1 cellular context compared by ENCODE assay signal in the genomic region with DNA sequence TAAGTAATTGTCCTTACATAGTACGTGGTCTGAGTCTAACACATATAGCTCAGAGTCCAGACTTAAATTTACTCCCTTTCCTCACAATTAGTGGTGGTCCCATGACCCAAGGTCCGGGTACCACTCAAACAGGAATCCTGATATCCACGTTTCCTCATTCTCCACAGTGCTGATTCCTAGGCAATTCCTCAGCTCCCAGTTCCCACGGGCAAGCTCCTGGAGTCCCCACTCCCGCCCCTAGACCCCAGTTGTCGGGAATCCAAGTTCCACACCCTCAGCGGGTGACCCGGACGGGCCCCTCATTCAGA.
A peak's percentile ranks its signal among the peaks of the same experiment; 100 is the strongest.
TF ChIP-seq lines count a peak whose summit lies in the region.

No MANE protein-coding gene starts in this region.

TF ChIP-seq in HepG2, 621 proteins besides CTCF, POLR2A, EP300 and RAD21 (continued from another document):
- TF ChIP-seq, protein P1, sequence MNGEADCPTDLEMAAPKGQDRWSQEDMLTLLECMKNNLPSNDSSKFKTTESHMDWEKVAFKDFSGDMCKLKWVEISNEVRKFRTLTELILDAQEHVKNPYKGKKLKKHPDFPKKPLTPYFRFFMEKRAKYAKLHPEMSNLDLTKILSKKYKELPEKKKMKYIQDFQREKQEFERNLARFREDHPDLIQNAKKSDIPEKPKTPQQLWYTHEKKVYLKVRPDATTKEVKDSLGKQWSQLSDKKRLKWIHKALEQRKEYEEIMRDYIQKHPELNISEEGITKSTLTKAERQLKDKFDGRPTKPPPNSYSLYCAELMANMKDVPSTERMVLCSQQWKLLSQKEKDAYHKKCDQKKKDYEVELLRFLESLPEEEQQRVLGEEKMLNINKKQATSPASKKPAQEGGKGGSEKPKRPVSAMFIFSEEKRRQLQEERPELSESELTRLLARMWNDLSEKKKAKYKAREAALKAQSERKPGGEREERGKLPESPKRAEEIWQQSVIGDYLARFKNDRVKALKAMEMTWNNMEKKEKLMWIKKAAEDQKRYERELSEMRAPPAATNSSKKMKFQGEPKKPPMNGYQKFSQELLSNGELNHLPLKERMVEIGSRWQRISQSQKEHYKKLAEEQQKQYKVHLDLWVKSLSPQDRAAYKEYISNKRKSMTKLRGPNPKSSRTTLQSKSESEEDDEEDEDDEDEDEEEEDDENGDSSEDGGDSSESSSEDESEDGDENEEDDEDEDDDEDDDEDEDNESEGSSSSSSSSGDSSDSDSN (CRISPR knock-in tag; IDR thresholded peaks at IDR 0.05) = no peak
- TF ChIP-seq, protein P2, sequence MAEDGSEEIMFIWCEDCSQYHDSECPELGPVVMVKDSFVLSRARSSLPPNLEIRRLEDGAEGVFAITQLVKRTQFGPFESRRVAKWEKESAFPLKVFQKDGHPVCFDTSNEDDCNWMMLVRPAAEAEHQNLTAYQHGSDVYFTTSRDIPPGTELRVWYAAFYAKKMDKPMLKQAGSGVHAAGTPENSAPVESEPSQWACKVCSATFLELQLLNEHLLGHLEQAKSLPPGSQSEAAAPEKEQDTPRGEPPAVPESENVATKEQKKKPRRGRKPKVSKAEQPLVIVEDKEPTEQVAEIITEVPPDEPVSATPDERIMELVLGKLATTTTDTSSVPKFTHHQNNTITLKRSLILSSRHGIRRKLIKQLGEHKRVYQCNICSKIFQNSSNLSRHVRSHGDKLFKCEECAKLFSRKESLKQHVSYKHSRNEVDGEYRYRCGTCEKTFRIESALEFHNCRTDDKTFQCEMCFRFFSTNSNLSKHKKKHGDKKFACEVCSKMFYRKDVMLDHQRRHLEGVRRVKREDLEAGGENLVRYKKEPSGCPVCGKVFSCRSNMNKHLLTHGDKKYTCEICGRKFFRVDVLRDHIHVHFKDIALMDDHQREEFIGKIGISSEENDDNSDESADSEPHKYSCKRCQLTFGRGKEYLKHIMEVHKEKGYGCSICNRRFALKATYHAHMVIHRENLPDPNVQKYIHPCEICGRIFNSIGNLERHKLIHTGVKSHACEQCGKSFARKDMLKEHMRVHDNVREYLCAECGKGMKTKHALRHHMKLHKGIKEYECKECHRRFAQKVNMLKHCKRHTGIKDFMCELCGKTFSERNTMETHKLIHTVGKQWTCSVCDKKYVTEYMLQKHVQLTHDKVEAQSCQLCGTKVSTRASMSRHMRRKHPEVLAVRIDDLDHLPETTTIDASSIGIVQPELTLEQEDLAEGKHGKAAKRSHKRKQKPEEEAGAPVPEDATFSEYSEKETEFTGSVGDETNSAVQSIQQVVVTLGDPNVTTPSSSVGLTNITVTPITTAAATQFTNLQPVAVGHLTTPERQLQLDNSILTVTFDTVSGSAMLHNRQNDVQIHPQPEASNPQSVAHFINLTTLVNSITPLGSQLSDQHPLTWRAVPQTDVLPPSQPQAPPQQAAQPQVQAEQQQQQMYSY (CRISPR knock-in tag; IDR thresholded peaks at IDR 0.05) = peak; percentile 43; the same call in 1 of the 2 replicates
- TF ChIP-seq, protein P3, sequence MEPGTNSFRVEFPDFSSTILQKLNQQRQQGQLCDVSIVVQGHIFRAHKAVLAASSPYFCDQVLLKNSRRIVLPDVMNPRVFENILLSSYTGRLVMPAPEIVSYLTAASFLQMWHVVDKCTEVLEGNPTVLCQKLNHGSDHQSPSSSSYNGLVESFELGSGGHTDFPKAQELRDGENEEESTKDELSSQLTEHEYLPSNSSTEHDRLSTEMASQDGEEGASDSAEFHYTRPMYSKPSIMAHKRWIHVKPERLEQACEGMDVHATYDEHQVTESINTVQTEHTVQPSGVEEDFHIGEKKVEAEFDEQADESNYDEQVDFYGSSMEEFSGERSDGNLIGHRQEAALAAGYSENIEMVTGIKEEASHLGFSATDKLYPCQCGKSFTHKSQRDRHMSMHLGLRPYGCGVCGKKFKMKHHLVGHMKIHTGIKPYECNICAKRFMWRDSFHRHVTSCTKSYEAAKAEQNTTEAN (CRISPR knock-in tag; conservative IDR thresholded peaks at IDR 0.05) = 0 out of 2 replicates have a peak, but pooled peaks have one; percentile 7
- 0 out of 2 replicates have a peak, but pooled peaks have one; percentile 20 for TF ChIP-seq REL (CRISPR knock-in tag; conservative IDR thresholded peaks at IDR 0.05)
- TF ChIP-seq, protein P4, sequence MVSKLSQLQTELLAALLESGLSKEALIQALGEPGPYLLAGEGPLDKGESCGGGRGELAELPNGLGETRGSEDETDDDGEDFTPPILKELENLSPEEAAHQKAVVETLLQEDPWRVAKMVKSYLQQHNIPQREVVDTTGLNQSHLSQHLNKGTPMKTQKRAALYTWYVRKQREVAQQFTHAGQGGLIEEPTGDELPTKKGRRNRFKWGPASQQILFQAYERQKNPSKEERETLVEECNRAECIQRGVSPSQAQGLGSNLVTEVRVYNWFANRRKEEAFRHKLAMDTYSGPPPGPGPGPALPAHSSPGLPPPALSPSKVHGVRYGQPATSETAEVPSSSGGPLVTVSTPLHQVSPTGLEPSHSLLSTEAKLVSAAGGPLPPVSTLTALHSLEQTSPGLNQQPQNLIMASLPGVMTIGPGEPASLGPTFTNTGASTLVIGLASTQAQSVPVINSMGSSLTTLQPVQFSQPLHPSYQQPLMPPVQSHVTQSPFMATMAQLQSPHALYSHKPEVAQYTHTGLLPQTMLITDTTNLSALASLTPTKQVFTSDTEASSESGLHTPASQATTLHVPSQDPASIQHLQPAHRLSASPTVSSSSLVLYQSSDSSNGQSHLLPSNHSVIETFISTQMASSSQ (IDR thresholded peaks at IDR 0.05; ENCODE audit: low read depth) = no peak
- TF ChIP-seq, protein P4 (CRISPR knock-in tag; IDR thresholded peaks at IDR 0.05; ENCODE audit: borderline replicate concordance) = no peak
- no peak for TF ChIP-seq ATF1 (CRISPR knock-in tag; IDR thresholded peaks at IDR 0.05)
- TF ChIP-seq TMF1 (CRISPR knock-in tag; IDR thresholded peaks at IDR 0.05; ENCODE audit: low read depth) = 0 out of 2 replicates have a peak, but pooled peaks have one; percentile 9
- no peak for TF ChIP-seq SP2 (CRISPR knock-in tag; IDR thresholded peaks at IDR 0.05)
- TF ChIP-seq, protein P5, sequence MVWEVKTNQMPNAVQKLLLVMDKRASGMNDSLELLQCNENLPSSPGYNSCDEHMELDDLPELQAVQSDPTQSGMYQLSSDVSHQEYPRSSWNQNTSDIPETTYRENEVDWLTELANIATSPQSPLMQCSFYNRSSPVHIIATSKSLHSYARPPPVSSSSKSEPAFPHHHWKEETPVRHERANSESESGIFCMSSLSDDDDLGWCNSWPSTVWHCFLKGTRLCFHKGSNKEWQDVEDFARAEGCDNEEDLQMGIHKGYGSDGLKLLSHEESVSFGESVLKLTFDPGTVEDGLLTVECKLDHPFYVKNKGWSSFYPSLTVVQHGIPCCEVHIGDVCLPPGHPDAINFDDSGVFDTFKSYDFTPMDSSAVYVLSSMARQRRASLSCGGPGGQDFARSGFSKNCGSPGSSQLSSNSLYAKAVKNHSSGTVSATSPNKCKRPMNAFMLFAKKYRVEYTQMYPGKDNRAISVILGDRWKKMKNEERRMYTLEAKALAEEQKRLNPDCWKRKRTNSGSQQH (CRISPR knock-in tag; IDR thresholded peaks at IDR 0.05; ENCODE audit: low read depth) = peak; percentile 85; the same call in 1 of the 2 replicates
- TF ChIP-seq SIN3B (IDR thresholded peaks at IDR 0.05; ENCODE audit: low read length) = no peak
- TF ChIP-seq ZNF263 (CRISPR knock-in tag; IDR thresholded peaks at IDR 0.05) = no peak
- TF ChIP-seq PCBP1 (IDR thresholded peaks at IDR 0.05; ENCODE audit: borderline replicate concordance, low read depth, low read length) = no peak
- TF ChIP-seq, protein P6, sequence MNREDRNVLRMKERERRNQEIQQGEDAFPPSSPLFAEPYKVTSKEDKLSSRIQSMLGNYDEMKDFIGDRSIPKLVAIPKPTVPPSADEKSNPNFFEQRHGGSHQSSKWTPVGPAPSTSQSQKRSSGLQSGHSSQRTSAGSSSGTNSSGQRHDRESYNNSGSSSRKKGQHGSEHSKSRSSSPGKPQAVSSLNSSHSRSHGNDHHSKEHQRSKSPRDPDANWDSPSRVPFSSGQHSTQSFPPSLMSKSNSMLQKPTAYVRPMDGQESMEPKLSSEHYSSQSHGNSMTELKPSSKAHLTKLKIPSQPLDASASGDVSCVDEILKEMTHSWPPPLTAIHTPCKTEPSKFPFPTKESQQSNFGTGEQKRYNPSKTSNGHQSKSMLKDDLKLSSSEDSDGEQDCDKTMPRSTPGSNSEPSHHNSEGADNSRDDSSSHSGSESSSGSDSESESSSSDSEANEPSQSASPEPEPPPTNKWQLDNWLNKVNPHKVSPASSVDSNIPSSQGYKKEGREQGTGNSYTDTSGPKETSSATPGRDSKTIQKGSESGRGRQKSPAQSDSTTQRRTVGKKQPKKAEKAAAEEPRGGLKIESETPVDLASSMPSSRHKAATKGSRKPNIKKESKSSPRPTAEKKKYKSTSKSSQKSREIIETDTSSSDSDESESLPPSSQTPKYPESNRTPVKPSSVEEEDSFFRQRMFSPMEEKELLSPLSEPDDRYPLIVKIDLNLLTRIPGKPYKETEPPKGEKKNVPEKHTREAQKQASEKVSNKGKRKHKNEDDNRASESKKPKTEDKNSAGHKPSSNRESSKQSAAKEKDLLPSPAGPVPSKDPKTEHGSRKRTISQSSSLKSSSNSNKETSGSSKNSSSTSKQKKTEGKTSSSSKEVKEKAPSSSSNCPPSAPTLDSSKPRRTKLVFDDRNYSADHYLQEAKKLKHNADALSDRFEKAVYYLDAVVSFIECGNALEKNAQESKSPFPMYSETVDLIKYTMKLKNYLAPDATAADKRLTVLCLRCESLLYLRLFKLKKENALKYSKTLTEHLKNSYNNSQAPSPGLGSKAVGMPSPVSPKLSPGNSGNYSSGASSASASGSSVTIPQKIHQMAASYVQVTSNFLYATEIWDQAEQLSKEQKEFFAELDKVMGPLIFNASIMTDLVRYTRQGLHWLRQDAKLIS (CRISPR knock-in tag; IDR thresholded peaks at IDR 0.05) = no peak
- TF ChIP-seq ZSCAN12 (CRISPR knock-in tag; IDR thresholded peaks at IDR 0.05) = no peak
- TF ChIP-seq ZNF563 (CRISPR knock-in tag; IDR thresholded peaks at IDR 0.05) = no peak
- TF ChIP-seq EHMT2 (IDR thresholded peaks at IDR 0.05; ENCODE audit: borderline replicate concordance, low read depth, low read length) = no peak
